ENCODE assay signal across 1 cellular context in the genomic region with DNA sequence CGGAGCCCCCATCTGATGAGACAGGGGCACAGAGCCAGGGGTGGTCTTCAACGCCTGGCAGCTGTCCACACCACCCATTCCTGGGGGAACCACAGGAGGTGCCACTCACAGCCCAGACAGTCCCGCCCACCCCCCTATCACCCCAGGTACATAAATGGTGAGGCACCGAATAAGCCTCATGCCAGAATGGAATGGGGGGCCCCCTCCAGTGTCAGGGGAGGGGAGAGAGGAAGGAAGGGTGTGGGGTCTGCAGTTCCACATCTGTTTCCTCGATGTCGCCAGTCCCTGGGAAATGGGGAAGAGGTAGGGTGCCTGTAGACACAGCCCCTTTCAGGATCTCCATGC.
TF ChIP-seq lines count a peak whose summit lies in the region.

No MANE protein-coding gene starts in this region.

TF ChIP-seq in HepG2, 621 proteins besides CTCF, POLR2A, EP300 and RAD21:
- TF ChIP-seq ZNF605 (CRISPR knock-in tag; IDR thresholded peaks at IDR 0.05) = 0 out of 2 replicates have a peak, but pooled peaks have one; percentile 16
- TF ChIP-seq TCF7 (IDR thresholded peaks at IDR 0.05; ENCODE audit: low read depth) = no peak
- TF ChIP-seq GPN1 (CRISPR knock-in tag; IDR thresholded peaks at IDR 0.05; ENCODE audit: borderline replicate concordance) = no peak
- 0 out of 2 replicates have a peak, but pooled peaks have one; percentile 23 for TF ChIP-seq ZNF317 (CRISPR knock-in tag; IDR thresholded peaks at IDR 0.05)
- peak; percentile 42 for TF ChIP-seq ZNF781 (CRISPR knock-in tag; IDR thresholded peaks at IDR 0.05; ENCODE audit: borderline replicate concordance, not compliant biosample characterization)
- TF ChIP-seq JUND (CRISPR knock-in tag; IDR thresholded peaks at IDR 0.05) = no peak
- 0 out of 2 replicates have a peak, but pooled peaks have one; percentile 56 for TF ChIP-seq ZNF251 (CRISPR knock-in tag; IDR thresholded peaks at IDR 0.05)
- TF ChIP-seq TCF12 (IDR thresholded peaks at IDR 0.05) = no peak
- peak; percentile 64; the same call in 1 of the 2 replicates for TF ChIP-seq TCF12 (CRISPR knock-in tag; IDR thresholded peaks at IDR 0.05)
- TF ChIP-seq ZNF709 (CRISPR knock-in tag; IDR thresholded peaks at IDR 0.05) = 0 out of 2 replicates have a peak, but pooled peaks have one; percentile 11
- TF ChIP-seq RFXAP (CRISPR knock-in tag; IDR thresholded peaks at IDR 0.05; ENCODE audit: borderline replicate concordance) = 0 out of 2 replicates have a peak, but pooled peaks have one; percentile 10
- TF ChIP-seq ZNF30 (CRISPR knock-in tag; IDR thresholded peaks at IDR 0.05) = 0 out of 2 replicates have a peak, but pooled peaks have one; percentile 49
- TF ChIP-seq ZNF616 (CRISPR knock-in tag; IDR thresholded peaks at IDR 0.05; ENCODE audit: low read depth) = no peak
- TF ChIP-seq ZNF788 (CRISPR knock-in tag; IDR thresholded peaks at IDR 0.05; ENCODE audit: borderline replicate concordance) = 0 out of 2 replicates have a peak, but pooled peaks have one; percentile 5
- TF ChIP-seq ZNF256 (CRISPR knock-in tag; conservative IDR thresholded peaks at IDR 0.05) = 0 out of 2 replicates have a peak, but pooled peaks have one; percentile 30
- TF ChIP-seq, protein P1, sequence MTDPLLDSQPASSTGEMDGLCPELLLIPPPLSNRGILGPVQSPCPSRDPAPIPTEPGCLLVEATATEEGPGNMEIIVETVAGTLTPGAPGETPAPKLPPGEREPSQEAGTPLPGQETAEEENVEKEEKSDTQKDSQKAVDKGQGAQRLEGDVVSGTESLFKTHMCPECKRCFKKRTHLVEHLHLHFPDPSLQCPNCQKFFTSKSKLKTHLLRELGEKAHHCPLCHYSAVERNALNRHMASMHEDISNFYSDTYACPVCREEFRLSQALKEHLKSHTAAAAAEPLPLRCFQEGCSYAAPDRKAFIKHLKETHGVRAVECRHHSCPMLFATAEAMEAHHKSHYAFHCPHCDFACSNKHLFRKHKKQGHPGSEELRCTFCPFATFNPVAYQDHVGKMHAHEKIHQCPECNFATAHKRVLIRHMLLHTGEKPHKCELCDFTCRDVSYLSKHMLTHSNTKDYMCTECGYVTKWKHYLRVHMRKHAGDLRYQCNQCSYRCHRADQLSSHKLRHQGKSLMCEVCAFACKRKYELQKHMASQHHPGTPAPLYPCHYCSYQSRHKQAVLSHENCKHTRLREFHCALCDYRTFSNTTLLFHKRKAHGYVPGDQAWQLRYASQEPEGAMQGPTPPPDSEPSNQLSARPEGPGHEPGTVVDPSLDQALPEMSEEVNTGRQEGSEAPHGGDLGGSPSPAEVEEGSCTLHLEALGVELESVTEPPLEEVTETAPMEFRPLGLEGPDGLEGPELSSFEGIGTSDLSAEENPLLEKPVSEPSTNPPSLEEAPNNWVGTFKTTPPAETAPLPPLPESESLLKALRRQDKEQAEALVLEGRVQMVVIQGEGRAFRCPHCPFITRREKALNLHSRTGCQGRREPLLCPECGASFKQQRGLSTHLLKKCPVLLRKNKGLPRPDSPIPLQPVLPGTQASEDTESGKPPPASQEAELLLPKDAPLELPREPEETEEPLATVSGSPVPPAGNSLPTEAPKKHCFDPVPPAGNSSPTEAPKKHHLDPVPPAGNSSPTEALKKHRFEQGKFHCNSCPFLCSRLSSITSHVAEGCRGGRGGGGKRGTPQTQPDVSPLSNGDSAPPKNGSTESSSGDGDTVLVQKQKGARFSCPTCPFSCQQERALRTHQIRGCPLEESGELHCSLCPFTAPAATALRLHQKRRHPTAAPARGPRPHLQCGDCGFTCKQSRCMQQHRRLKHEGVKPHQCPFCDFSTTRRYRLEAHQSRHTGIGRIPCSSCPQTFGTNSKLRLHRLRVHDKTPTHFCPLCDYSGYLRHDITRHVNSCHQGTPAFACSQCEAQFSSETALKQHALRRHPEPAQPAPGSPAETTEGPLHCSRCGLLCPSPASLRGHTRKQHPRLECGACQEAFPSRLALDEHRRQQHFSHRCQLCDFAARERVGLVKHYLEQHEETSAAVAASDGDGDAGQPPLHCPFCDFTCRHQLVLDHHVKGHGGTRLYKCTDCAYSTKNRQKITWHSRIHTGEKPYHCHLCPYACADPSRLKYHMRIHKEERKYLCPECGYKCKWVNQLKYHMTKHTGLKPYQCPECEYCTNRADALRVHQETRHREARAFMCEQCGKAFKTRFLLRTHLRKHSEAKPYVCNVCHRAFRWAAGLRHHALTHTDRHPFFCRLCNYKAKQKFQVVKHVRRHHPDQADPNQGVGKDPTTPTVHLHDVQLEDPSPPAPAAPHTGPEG (CRISPR knock-in tag; IDR thresholded peaks at IDR 0.05) = 0 out of 2 replicates have a peak, but pooled peaks have one; percentile 10
- TF ChIP-seq ZSCAN9 (CRISPR knock-in tag; IDR thresholded peaks at IDR 0.05; ENCODE audit: borderline replicate concordance) = no peak
- 0 out of 2 replicates have a peak, but pooled peaks have one; percentile 67 for TF ChIP-seq NCOA1 (CRISPR knock-in tag; IDR thresholded peaks at IDR 0.05)
- TF ChIP-seq ZNF782 (CRISPR knock-in tag; IDR thresholded peaks at IDR 0.05; ENCODE audit: borderline replicate concordance) = no peak
- no peak for TF ChIP-seq PHB2 (IDR thresholded peaks at IDR 0.05; ENCODE audit: partially characterized antibody)
- TF ChIP-seq ZNF629 (CRISPR knock-in tag; conservative IDR thresholded peaks at IDR 0.05) = 0 out of 2 replicates have a peak, but pooled peaks have one; percentile 2
- TF ChIP-seq ZNF766 (CRISPR knock-in tag; IDR thresholded peaks at IDR 0.05; ENCODE audit: borderline replicate concordance) = 0 out of 2 replicates have a peak, but pooled peaks have one; percentile 4
- TF ChIP-seq, protein P2, sequence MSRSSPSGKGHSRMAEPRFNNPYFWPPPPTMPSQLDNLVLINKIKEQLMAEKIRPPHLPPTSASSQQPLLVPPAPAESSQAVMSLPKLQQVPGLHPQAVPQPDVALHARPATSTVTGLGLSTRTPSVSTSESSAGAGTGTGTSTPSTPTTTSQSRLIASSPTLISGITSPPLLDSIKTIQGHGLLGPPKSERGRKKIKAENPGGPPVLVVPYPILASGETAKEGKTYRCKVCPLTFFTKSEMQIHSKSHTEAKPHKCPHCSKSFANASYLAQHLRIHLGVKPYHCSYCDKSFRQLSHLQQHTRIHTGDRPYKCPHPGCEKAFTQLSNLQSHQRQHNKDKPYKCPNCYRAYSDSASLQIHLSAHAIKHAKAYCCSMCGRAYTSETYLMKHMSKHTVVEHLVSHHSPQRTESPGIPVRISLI (CRISPR knock-in tag; IDR thresholded peaks at IDR 0.05; ENCODE audit: borderline replicate concordance) = 0 out of 2 replicates have a peak, but pooled peaks have one; percentile 25
- TF ChIP-seq, protein P3, sequence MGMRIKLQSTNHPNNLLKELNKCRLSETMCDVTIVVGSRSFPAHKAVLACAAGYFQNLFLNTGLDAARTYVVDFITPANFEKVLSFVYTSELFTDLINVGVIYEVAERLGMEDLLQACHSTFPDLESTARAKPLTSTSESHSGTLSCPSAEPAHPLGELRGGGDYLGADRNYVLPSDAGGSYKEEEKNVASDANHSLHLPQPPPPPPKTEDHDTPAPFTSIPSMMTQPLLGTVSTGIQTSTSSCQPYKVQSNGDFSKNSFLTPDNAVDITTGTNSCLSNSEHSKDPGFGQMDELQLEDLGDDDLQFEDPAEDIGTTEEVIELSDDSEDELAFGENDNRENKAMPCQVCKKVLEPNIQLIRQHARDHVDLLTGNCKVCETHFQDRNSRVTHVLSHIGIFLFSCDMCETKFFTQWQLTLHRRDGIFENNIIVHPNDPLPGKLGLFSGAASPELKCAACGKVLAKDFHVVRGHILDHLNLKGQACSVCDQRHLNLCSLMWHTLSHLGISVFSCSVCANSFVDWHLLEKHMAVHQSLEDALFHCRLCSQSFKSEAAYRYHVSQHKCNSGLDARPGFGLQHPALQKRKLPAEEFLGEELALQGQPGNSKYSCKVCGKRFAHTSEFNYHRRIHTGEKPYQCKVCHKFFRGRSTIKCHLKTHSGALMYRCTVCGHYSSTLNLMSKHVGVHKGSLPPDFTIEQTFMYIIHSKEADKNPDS (CRISPR knock-in tag; IDR thresholded peaks at IDR 0.05) = 0 out of 2 replicates have a peak, but pooled peaks have one; percentile 1
- TF ChIP-seq NFKB2 (CRISPR knock-in tag; IDR thresholded peaks at IDR 0.05; ENCODE audit: borderline replicate concordance) = peak; percentile 27; the same call in 1 of the 2 replicates
- 0 out of 2 replicates have a peak, but pooled peaks have one; percentile 13 for TF ChIP-seq ZNF546 (CRISPR knock-in tag; conservative IDR thresholded peaks at IDR 0.05)
